17 cellular contexts compared by ENCODE assay signal in the genomic region with DNA sequence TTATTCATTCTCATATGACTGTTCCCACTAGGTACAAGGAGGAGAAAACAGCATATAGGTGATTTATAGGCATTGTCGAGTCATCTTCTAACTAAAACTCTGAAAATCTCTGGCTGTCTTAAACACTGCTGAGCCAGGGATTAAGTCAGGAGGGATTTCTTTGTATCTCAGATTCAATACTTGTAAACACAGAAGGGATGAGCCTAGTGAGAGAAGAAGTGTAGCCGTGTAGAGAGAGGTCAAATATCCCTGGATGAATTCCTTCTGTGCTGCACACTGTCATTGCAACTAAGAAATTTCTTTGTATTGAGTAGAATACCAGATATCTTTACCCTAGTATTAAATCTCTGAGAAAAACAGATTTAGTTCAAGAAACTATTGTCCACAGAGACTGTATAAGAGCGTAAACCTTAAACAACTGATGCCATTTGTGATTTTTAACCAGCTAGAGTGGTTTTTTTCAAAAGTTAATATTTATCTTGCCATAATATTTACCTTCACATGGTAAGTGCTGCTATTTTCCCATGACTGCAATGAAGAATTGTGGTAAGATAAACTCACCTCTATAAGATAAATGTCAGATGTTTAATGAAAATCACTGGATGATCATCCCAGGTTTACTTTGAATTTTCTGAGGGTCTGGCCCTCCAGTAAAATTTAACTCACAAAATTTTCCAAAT.
A peak's percentile ranks its signal among the peaks of the same experiment; 100 is the strongest.
DNase-seq lines count a peak whose midpoint lies in the region; ATAC-seq and TF ChIP-seq lines count a peak whose summit lies in the region.
"Had no signal": no experiment of that assay in that cellular context is flagged by ENCODE, and none has a peak within 500 bp of the region (broad histone marks: within the 10 kb centered on the region; RNA-seq: fewer than 3 reads in every experiment).

No MANE protein-coding gene starts in this region.

- peaks cover 22% of the 10 kb centered on the region for H3K9me3 Mint-ChIP-seq in nephron
- H3K9me3 Mint-ChIP-seq in progenitor cell of endocrine pancreas (ENCODE audit: low read depth) = peaks cover 14% of the 10 kb centered on the region
- H3K9me3 Mint-ChIP-seq in activated CD8-positive, alpha-beta T cell treated with anti-CD3 and anti-CD28 coated beads for 36 hours = peaks cover 14% of the 10 kb centered on the region

- no peaks in the 10 kb centered on the region for H3K36me3 ChIP-seq in vagina
- H3K36me3 ChIP-seq: BE2C, HAP-1 had no signal

- H3K27ac ChIP-seq in vagina = no peak overlapping the region

- H3K27me3 ChIP-seq in vagina = no peaks in the 10 kb centered on the region
- H3K27me3 ChIP-seq: BE2C had no signal

- POLR2A ChIA-PET in activated CD8-positive, alpha-beta T cell treated with anti-CD3 and anti-CD28 coated beads for 36 hours (lab: Charles Lee) = no interaction called here

- TF ChIP-seq CTCF in nephron (IDR thresholded peaks at IDR 0.05; ENCODE audit: unreplicated experiment in 3 of 3) (no peak), progenitor cell of endocrine pancreas (IDR thresholded peaks at IDR 0.05; ENCODE audit: unreplicated experiment) (no peak), vagina (IDR thresholded peaks at IDR 0.05) (no peak)
- TF ChIP-seq CTCF in activated CD8-positive, alpha-beta T cell treated with anti-CD3 and anti-CD28 coated beads for 36 hours (IDR thresholded peaks at IDR 0.05) = no peak

- DNase-seq in DMS53 treated with DMSO at 0.1 percent for 48 hours (lab: John Stamatoyannopoulos, UW; ENCODE audit: unreplicated experiment) (peak; percentile 80), NCI-H82 treated with DMSO at 0.1 percent for 48 hours (lab: John Stamatoyannopoulos, UW; ENCODE audit: unreplicated experiment) (peak; percentile 81), progenitor cell of endocrine pancreas (ENCODE audit: low spot score, unreplicated experiment) (no peak), inferior parietal cortex (ENCODE audit: extremely low spot score) (no peak), vagina (ENCODE audit: extremely low spot score in 2 of 2) (no peak)
- no peak for DNase-seq in activated CD8-positive, alpha-beta T cell treated with anti-CD3 and anti-CD28 coated beads for 36 hours
- DNase-seq: ACHN; BE2C; C1 segment of cervical spinal cord; Caco-2; CD4-positive, CD25-positive, alpha-beta regulatory T cell; DMS153; DND-41; EL had no signal

- H3K27ac Mint-ChIP-seq in nephron (peak overlapping the region; percentile 33 to 63 (median 37)), progenitor cell of endocrine pancreas (peak overlapping the region; percentile 7)
- no peak overlapping the region for H3K27ac Mint-ChIP-seq in activated CD8-positive, alpha-beta T cell treated with anti-CD3 and anti-CD28 coated beads for 36 hours
- H3K27ac Mint-ChIP-seq: CD4-positive, CD25-positive, alpha-beta regulatory T cell had no signal

- H3K4me1 ChIP-seq in vagina = no peaks in the 10 kb centered on the region
- H3K4me1 ChIP-seq: BE2C, Caco-2 had no signal

- no peak for TF ChIP-seq POLR2A in vagina (IDR thresholded peaks at IDR 0.05)

- CTCF ChIA-PET in activated CD8-positive, alpha-beta T cell treated with anti-CD3 and anti-CD28 coated beads for 36 hours (lab: Charles Lee) = no interaction called here

- H3K4me3 Mint-ChIP-seq in nephron (no peak overlapping the region), progenitor cell of endocrine pancreas (ENCODE audit: low read depth) (no peak overlapping the region)
- H3K4me3 Mint-ChIP-seq in activated CD8-positive, alpha-beta T cell treated with anti-CD3 and anti-CD28 coated beads for 36 hours = no peak overlapping the region
- H3K4me3 Mint-ChIP-seq: CD4-positive, CD25-positive, alpha-beta regulatory T cell had no signal

- H3K27me3 Mint-ChIP-seq in nephron (ENCODE audit: low read depth) (peaks cover 5% of the 10 kb centered on the region), progenitor cell of endocrine pancreas (no peaks in the 10 kb centered on the region)
- H3K27me3 Mint-ChIP-seq in activated CD8-positive, alpha-beta T cell treated with anti-CD3 and anti-CD28 coated beads for 36 hours = no peaks in the 10 kb centered on the region
- H3K27me3 Mint-ChIP-seq: CD4-positive, CD25-positive, alpha-beta regulatory T cell had no signal

- peaks cover 17% of the 10 kb centered on the region for H3K9me3 ChIP-seq in vagina
- H3K9me3 ChIP-seq: BE2C, Caco-2, HAP-1 had no signal

- intact Hi-C loops in activated CD8-positive, alpha-beta T cell treated with anti-CD3 and anti-CD28 coated beads for 36 hours (cut with micrococcal nuclease) = no loop called here
- intact Hi-C loops in vagina (cut with DNase I) = no loop called here

- no peak overlapping the region for H3K4me3 ChIP-seq in vagina
- H3K4me3 ChIP-seq: GM12878, HAP-1 had no signal

- H3K4me1 Mint-ChIP-seq in nephron (peaks cover 12% of the 10 kb centered on the region), progenitor cell of endocrine pancreas (ENCODE audit: low read depth) (peaks cover 10% of the 10 kb centered on the region)
- no peaks in the 10 kb centered on the region for H3K4me1 Mint-ChIP-seq in activated CD8-positive, alpha-beta T cell treated with anti-CD3 and anti-CD28 coated beads for 36 hours (ENCODE audit: low read depth)
- H3K4me1 Mint-ChIP-seq: CD4-positive, CD25-positive, alpha-beta regulatory T cell had no signal

- no peak for ATAC-seq in activated CD8-positive, alpha-beta T cell treated with anti-CD3 and anti-CD28 coated beads for 36 hours
- ATAC-seq: GM12878 had no signal

- H3K36me3 Mint-ChIP-seq in nephron (ENCODE audit: low read depth) (peaks cover 9% of the 10 kb centered on the region), progenitor cell of endocrine pancreas (ENCODE audit: insufficient read depth) (peaks cover 7% of the 10 kb centered on the region)
- H3K36me3 Mint-ChIP-seq in activated CD8-positive, alpha-beta T cell treated with anti-CD3 and anti-CD28 coated beads for 36 hours (ENCODE audit: low read depth) = no peaks in the 10 kb centered on the region
- H3K36me3 Mint-ChIP-seq: CD4-positive, CD25-positive, alpha-beta regulatory T cell had no signal

Comparison
In these comparisons a context has a peak if more than half of its experiments do, and no peak if none do; other contexts are left out.
1. DNase-seq: peak in DMS53 treated with DMSO at 0.1 percent for 48 hours (single experiment) and NCI-H82 treated with DMSO at 0.1 percent for 48 hours (single experiment); none in progenitor cell of endocrine pancreas (single experiment), inferior parietal cortex (single experiment), activated CD8-positive, alpha-beta T cell treated with anti-CD3 and anti-CD28 coated beads for 36 hours (single experiment) and vagina (0 of 2).